In the genomic region with DNA sequence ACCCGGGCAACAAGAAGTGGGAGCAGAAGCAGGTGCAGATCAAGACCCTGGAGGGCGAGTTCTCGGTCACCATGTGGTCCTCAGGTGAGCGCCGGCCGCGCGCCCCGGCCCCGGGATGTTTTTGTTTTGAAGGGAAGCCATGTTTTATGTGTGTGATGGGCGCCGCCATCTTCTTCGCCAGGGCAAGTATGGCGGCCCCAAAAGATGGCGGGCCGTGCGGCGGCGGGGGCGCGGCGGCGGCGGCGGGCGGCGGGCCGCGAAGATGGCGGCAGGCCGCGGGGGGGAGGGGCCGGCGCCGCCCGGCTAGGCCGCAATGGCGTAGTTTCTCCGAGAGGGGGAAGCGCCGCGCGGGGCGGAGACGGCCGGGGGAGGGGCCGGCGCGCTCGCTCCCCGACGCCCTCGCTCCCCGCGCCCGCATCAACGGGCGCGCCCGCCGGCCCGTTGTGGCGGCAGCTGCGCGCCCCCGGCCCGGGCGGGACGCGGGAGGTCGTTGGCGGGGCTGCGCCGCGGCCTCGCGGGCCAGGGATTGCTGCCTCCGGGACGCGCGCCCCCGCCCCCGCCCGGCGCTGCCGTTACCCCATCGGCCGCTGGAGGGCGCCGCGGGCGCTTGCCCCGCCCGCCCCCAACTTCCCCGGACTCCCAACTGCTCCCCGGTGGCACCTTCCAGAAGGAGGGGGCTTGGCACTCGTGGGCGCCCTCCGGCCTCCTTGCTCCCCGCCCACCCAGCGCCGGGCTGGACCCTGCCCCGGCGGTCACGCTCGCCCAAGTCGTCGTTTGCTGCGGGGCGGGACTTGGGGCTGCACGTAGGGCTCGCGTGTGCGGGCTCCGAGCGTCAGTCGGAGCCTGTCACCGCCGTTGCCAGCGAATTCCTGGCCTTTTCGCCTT, we compare ENCODE assay signal across 1 cellular context.
TF ChIP-seq lines count a peak whose summit lies in the region.

No MANE protein-coding gene starts in this region.

TF ChIP-seq in HepG2, 621 proteins besides CTCF, POLR2A, EP300 and RAD21 (continued from another document and continues in another):
- TF ChIP-seq, protein P1, sequence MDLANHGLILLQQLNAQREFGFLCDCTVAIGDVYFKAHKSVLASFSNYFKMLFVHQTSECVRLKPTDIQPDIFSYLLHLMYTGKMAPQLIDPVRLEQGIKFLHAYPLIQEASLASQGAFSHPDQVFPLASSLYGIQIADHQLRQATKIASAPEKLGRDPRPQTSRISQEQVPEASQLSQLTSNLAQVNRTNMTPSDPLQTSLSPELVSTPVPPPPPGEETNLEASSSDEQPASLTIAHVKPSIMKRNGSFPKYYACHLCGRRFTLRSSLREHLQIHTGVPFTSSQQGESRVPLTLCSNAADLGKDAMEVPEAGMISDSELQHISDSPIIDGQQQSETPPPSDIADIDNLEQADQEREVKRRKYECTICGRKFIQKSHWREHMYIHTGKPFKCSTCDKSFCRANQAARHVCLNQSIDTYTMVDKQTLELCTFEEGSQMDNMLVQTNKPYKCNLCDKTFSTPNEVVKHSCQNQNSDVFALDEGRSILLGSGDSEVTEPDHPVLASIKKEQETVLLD (CRISPR knock-in tag; IDR thresholded peaks at IDR 0.05; ENCODE audit: low read depth): peak; percentile 94
- TF ChIP-seq, protein P2, sequence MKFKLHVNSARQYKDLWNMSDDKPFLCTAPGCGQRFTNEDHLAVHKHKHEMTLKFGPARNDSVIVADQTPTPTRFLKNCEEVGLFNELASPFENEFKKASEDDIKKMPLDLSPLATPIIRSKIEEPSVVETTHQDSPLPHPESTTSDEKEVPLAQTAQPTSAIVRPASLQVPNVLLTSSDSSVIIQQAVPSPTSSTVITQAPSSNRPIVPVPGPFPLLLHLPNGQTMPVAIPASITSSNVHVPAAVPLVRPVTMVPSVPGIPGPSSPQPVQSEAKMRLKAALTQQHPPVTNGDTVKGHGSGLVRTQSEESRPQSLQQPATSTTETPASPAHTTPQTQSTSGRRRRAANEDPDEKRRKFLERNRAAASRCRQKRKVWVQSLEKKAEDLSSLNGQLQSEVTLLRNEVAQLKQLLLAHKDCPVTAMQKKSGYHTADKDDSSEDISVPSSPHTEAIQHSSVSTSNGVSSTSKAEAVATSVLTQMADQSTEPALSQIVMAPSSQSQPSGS (CRISPR knock-in tag; IDR thresholded peaks at IDR 0.05): no peak
- TF ChIP-seq MYNN (CRISPR knock-in tag; IDR thresholded peaks at IDR 0.05; ENCODE audit: low read depth) (no peak; the same call in 1 of the 2 replicates), ZNF589 (CRISPR knock-in tag; conservative IDR thresholded peaks at IDR 0.05) (no peak), ZNF782 (CRISPR knock-in tag; IDR thresholded peaks at IDR 0.05; ENCODE audit: borderline replicate concordance) (no peak), ZNF562 (CRISPR knock-in tag; IDR thresholded peaks at IDR 0.05; ENCODE audit: borderline replicate concordance) (no peak), ZBTB20 (CRISPR knock-in tag; IDR thresholded peaks at IDR 0.05; ENCODE audit: borderline replicate concordance, low read depth) (no peak), ASH2L (IDR thresholded peaks at IDR 0.05; ENCODE audit: insufficient read length, low read depth, low read length) (peak; percentile 59), GABPB1 (CRISPR knock-in tag; IDR thresholded peaks at IDR 0.05) (peak; percentile 74), ZNF33A (CRISPR knock-in tag; IDR thresholded peaks at IDR 0.05; ENCODE audit: borderline replicate concordance) (no peak), FOXA1 (IDR thresholded peaks at IDR 0.05) (no peak), FOXA1 (CRISPR knock-in tag; IDR thresholded peaks at IDR 0.05) (no peak), ZNF10 (CRISPR knock-in tag; IDR thresholded peaks at IDR 0.05; ENCODE audit: borderline replicate concordance, low read depth) (no peak), ZBTB7B (CRISPR knock-in tag; IDR thresholded peaks at IDR 0.05) (no peak; the same call in 1 of the 2 replicates), ZNF790 (CRISPR knock-in tag; IDR thresholded peaks at IDR 0.05; ENCODE audit: borderline replicate concordance) (no peak), ZNF430 (CRISPR knock-in tag; IDR thresholded peaks at IDR 0.05) (peak; percentile 35; the same call in 1 of the 2 replicates)
- TF ChIP-seq, protein P3, sequence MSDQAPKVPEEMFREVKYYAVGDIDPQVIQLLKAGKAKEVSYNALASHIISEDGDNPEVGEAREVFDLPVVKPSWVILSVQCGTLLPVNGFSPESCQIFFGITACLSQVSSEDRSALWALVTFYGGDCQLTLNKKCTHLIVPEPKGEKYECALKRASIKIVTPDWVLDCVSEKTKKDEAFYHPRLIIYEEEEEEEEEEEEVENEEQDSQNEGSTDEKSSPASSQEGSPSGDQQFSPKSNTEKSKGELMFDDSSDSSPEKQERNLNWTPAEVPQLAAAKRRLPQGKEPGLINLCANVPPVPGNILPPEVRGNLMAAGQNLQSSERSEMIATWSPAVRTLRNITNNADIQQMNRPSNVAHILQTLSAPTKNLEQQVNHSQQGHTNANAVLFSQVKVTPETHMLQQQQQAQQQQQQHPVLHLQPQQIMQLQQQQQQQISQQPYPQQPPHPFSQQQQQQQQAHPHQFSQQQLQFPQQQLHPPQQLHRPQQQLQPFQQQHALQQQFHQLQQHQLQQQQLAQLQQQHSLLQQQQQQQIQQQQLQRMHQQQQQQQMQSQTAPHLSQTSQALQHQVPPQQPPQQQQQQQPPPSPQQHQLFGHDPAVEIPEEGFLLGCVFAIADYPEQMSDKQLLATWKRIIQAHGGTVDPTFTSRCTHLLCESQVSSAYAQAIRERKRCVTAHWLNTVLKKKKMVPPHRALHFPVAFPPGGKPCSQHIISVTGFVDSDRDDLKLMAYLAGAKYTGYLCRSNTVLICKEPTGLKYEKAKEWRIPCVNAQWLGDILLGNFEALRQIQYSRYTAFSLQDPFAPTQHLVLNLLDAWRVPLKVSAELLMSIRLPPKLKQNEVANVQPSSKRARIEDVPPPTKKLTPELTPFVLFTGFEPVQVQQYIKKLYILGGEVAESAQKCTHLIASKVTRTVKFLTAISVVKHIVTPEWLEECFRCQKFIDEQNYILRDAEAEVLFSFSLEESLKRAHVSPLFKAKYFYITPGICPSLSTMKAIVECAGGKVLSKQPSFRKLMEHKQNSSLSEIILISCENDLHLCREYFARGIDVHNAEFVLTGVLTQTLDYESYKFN (CRISPR knock-in tag; conservative IDR thresholded peaks at IDR 0.05): peak; percentile 59
- TF ChIP-seq, protein P4, sequence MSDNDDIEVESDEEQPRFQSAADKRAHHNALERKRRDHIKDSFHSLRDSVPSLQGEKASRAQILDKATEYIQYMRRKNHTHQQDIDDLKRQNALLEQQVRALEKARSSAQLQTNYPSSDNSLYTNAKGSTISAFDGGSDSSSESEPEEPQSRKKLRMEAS (IDR thresholded peaks at IDR 0.05): peak; percentile 80
- TF ChIP-seq, protein P5, sequence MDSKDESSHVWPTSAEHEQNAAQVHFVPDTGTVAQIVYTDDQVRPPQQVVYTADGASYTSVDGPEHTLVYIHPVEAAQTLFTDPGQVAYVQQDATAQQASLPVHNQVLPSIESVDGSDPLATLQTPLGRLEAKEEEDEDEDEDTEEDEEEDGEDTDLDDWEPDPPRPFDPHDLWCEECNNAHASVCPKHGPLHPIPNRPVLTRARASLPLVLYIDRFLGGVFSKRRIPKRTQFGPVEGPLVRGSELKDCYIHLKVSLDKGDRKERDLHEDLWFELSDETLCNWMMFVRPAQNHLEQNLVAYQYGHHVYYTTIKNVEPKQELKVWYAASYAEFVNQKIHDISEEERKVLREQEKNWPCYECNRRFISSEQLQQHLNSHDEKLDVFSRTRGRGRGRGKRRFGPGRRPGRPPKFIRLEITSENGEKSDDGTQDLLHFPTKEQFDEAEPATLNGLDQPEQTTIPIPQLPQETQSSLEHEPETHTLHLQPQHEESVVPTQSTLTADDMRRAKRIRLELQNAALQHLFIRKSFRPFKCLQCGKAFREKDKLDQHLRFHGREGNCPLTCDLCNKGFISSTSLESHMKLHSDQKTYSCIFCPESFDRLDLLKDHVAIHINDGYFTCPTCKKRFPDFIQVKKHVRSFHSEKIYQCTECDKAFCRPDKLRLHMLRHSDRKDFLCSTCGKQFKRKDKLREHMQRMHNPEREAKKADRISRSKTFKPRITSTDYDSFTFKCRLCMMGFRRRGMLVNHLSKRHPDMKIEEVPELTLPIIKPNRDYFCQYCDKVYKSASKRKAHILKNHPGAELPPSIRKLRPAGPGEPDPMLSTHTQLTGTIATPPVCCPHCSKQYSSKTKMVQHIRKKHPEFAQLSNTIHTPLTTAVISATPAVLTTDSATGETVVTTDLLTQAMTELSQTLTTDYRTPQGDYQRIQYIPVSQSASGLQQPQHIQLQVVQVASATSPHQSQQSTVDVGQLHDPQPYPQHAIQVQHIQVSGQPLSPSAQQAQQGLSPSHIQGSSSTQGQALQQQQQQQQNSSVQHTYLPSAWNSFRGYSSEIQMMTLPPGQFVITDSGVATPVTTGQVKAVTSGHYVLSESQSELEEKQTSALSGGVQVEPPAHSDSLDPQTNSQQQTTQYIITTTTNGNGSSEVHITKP (CRISPR knock-in tag; IDR thresholded peaks at IDR 0.05; ENCODE audit: low read depth): 0 out of 2 replicates have a peak, but pooled peaks have one; percentile 23
- TF ChIP-seq, protein P6, sequence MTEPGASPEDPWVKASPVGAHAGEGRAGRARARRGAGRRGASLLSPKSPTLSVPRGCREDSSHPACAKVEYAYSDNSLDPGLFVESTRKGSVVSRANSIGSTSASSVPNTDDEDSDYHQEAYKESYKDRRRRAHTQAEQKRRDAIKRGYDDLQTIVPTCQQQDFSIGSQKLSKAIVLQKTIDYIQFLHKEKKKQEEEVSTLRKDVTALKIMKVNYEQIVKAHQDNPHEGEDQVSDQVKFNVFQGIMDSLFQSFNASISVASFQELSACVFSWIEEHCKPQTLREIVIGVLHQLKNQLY (CRISPR knock-in tag; IDR thresholded peaks at IDR 0.05): peak; percentile 69; the same call in 1 of the 2 replicates
- TF ChIP-seq, protein P7, sequence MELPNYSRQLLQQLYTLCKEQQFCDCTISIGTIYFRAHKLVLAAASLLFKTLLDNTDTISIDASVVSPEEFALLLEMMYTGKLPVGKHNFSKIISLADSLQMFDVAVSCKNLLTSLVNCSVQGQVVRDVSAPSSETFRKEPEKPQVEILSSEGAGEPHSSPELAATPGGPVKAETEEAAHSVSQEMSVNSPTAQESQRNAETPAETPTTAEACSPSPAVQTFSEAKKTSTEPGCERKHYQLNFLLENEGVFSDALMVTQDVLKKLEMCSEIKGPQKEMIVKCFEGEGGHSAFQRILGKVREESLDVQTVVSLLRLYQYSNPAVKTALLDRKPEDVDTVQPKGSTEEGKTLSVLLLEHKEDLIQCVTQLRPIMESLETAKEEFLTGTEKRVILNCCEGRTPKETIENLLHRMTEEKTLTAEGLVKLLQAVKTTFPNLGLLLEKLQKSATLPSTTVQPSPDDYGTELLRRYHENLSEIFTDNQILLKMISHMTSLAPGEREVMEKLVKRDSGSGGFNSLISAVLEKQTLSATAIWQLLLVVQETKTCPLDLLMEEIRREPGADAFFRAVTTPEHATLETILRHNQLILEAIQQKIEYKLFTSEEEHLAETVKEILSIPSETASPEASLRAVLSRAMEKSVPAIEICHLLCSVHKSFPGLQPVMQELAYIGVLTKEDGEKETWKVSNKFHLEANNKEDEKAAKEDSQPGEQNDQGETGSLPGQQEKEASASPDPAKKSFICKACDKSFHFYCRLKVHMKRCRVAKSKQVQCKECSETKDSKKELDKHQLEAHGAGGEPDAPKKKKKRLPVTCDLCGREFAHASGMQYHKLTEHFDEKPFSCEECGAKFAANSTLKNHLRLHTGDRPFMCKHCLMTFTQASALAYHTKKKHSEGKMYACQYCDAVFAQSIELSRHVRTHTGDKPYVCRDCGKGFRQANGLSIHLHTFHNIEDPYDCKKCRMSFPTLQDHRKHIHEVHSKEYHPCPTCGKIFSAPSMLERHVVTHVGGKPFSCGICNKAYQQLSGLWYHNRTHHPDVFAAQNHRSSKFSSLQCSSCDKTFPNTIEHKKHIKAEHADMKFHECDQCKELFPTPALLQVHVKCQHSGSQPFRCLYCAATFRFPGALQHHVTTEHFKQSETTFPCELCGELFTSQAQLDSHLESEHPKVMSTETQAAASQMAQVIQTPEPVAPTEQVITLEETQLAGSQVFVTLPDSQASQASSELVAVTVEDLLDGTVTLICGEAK (IDR thresholded peaks at IDR 0.05): no peak
- TF ChIP-seq, protein P7 (CRISPR knock-in tag; IDR thresholded peaks at IDR 0.05): no peak
- TF ChIP-seq, protein P8, sequence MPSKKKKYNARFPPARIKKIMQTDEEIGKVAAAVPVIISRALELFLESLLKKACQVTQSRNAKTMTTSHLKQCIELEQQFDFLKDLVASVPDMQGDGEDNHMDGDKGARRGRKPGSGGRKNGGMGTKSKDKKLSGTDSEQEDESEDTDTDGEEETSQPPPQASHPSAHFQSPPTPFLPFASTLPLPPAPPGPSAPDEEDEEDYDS (CRISPR knock-in tag; IDR thresholded peaks at IDR 0.05): peak; percentile 42; the same call in 1 of the 2 replicates
